Comparison of ENCODE assay signal across 8 cellular contexts in genomic region chr1:9629445-9630201, GRCh38. TPM values are rescaled to one million over a fixed set of nuclear protein-coding genes. Genes with fewer than 3 reads are reported as not detected.
DNase-seq lines count a peak whose midpoint lies in the region; ATAC-seq and TF ChIP-seq lines count a peak whose summit lies in the region.

No MANE protein-coding gene starts in this region.

- H3K36me3 ChIP-seq in colonic mucosa (no peaks in the 10 kb centered on the region), esophagus muscularis mucosa (no peaks in the 10 kb centered on the region), BE2C (no peaks in the 10 kb centered on the region)

- POLR2A ChIA-PET in WTC11 (lab: Charles Lee) = no interaction called here

- peaks cover 19% of the 10 kb centered on the region for H3K27me3 Mint-ChIP-seq in WTC11 (ENCODE audit: low read depth)

- no peak for DNase-seq in WTC11 (ENCODE audit: low spot score)
- peak; percentile 50 for DNase-seq in colonic mucosa
- peak; percentile 75 to 79 for DNase-seq in stimulated activated CD4-positive, alpha-beta T cell treated with anti-CD3 and anti-CD28 coated beads, Interleukin-2, amount 100 ng/mL, for 24 hours
- DNase-seq in NCI-H187 (lab: John Stamatoyannopoulos, UW) = no peak
- no peak for DNase-seq in esophagus muscularis mucosa (ENCODE audit: extremely low spot score)
- DNase-seq in BE2C = no peak
- DNase-seq in retina = no peak

- H3K9me3 Mint-ChIP-seq in WTC11 = peaks cover 3% of the 10 kb centered on the region

- H3K4me1 ChIP-seq in colonic mucosa = no peaks in the 10 kb centered on the region
- H3K4me1 ChIP-seq in esophagus muscularis mucosa = peaks cover 3 to 16% (median 13%) of the 10 kb centered on the region in 4 donors
- H3K4me1 ChIP-seq in BE2C = no peaks in the 10 kb centered on the region

- peak; percentile 29 for ATAC-seq in GM21423 (IDR thresholded peaks at IDR 0.05; ENCODE audit: unreplicated experiment)
- no peak for ATAC-seq in WTC11

- TF ChIP-seq POLR2A in esophagus muscularis mucosa (IDR thresholded peaks at IDR 0.05; ENCODE audit: low read depth) = no peak

- CTCF ChIA-PET in WTC11 (lab: Charles Lee) = interaction anchor here (0.6 to 6.8 kb wide), 6 partner anchors 14 to 134 kb away, joined by 3 to 73 read pairs (median 16); partner anchors contain the start of gene PIK3CD

- H3K27ac Mint-ChIP-seq in WTC11 = no peak overlapping the region

- no peak for TF ChIP-seq EP300 in esophagus muscularis mucosa (IDR thresholded peaks at IDR 0.05)

- H3K9me3 ChIP-seq in colonic mucosa (no peaks in the 10 kb centered on the region), esophagus muscularis mucosa (no peaks in the 10 kb centered on the region), BE2C (no peaks in the 10 kb centered on the region)

- TF ChIP-seq CTCF in WTC11 (IDR thresholded peaks at IDR 0.05) (no peak), colonic mucosa (IDR thresholded peaks at IDR 0.05) (no peak), esophagus muscularis mucosa (IDR thresholded peaks at IDR 0.05) (no peak), BE2C (IDR thresholded peaks at IDR 0.05; ENCODE audit: low read depth, low read length) (no peak)

- H3K27ac ChIP-seq in colonic mucosa = peak overlapping the region; percentile 23
- no peak overlapping the region for H3K27ac ChIP-seq in esophagus muscularis mucosa (replicated peaks in 1 of 4)

- peaks cover 5% of the 10 kb centered on the region for H3K4me1 Mint-ChIP-seq in WTC11

- intact Hi-C loops in colonic mucosa (cut with DNase I) (loop anchor here (5.0 kb wide), 1 partner anchor 93 kb away; no protein-coding TSS in a partner anchor), esophagus muscularis mucosa (cut with DNase I) (loop anchor here (5.0 kb wide), 2 partner anchors 58 to 238 kb away; no protein-coding TSS in a partner anchor)

- WGBS in esophagus muscularis mucosa = 51% methylated on average over 17 of the region's 29 CpGs

- H3K9ac ChIP-seq in colonic mucosa (ENCODE audit: low read depth in 2 of 2, low read length in 2 of 2) = peak overlapping the region in 1 of 2 donors; percentile 49

- H3K27me3 ChIP-seq in colonic mucosa (no peaks in the 10 kb centered on the region), esophagus muscularis mucosa (peaks cover 0 to 12% (median 0%) of the 10 kb centered on the region in 4 donors), BE2C (no peaks in the 10 kb centered on the region)

- H3K36me3 Mint-ChIP-seq in WTC11 = no peaks in the 10 kb centered on the region

- H3K4me3 Mint-ChIP-seq in WTC11 = no peak overlapping the region

- H3K4me3 ChIP-seq in colonic mucosa (peak overlapping the region; percentile 1), esophagus muscularis mucosa (peak overlapping the region in 2 of 4 donors; percentile 3 to 12), BE2C (ENCODE audit: low read depth, low read length) (no peak overlapping the region)

TF ChIP-seq in WTC11, 78 proteins besides CTCF, POLR2A, EP300 and RAD21:
- no peak for TF ChIP-seq SMAD4 (CRISPR knock-in tag; IDR thresholded peaks at IDR 0.05)
- TF ChIP-seq GTF2I (CRISPR knock-in tag; conservative IDR thresholded peaks at IDR 0.05) = peak; percentile 72; the same call in 1 of the 2 replicates

RNA-seq across cellular contexts. Expression of gene PIK3CD, which starts 21.9 kb away (rescaled TPM):
- total RNA-seq in WTC11 (2021) = 17.9 to 23.1 TPM (median 20.2 TPM) in 3 replicates
- 1 to 10 TPM; 3.5 TPM for total RNA-seq in colonic mucosa
- 10 to 100 TPM in 3 of 4 donors, 1 to 10 TPM in 1; 7.9 to 30.4 (median 13.9) TPM for total RNA-seq in esophagus muscularis mucosa
- polyA plus RNA-seq in BE2C (2012; ENCODE audit: insufficient read depth, insufficient read length, low read depth) = not detected

RNA-seq across cellular contexts. Expression of gene TMEM201, which starts 40.9 kb away (rescaled TPM):
- total RNA-seq in WTC11 (2021) (25.9 to 30.4 TPM (median 26.7 TPM) in 3 replicates), colonic mucosa (10 to 100 TPM in 1 of 2 donors, 1 to 10 TPM in 1; 5.1 to 18.1 TPM), esophagus muscularis mucosa (10 to 100 TPM in 1 of 4 donors, 1 to 10 TPM in 3; 6.8 to 10.5 (median 8.2) TPM)
- 86.2 TPM for polyA plus RNA-seq in BE2C (2012; ENCODE audit: insufficient read depth, insufficient read length, low read depth)

Comparison
In these comparisons a context has a peak if more than half of its experiments do, and no peak if none do; other contexts are left out.
1. DNase-seq: peak in colonic mucosa (single experiment) and stimulated activated CD4-positive, alpha-beta T cell treated with anti-CD3 and anti-CD28 coated beads, Interleukin-2, amount 100 ng/mL, for 24 hours (2 of 2); none in WTC11 (single experiment), NCI-H187 (0 of 2), esophagus muscularis mucosa (single experiment), BE2C (single experiment) and retina (single experiment).